ENCODE assay signal across 9 cellular contexts in the genomic region with DNA sequence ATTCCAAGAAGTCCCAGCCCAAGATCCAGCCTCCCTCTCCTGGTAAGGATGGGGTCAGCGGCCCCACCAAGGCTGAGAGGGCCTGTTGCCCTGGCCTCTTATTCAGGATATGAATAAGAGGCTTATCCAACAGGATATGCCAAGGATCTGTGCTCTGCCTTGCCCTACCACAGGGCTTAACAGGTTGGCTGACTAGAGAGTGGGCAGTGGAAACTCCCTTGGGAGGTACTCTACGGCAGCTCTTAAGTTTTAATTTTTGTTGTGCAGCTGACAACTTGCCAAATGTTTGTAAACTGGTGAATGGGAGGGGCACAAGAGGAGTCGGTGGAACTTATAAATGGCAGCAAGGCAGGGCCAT. TPM values are rescaled to one million over a fixed set of nuclear protein-coding genes. Genes with fewer than 3 reads are reported as not detected.
DNase-seq lines count a peak whose midpoint lies in the region; ATAC-seq, FAIRE-seq and TF ChIP-seq lines count a peak whose summit lies in the region.
"Had no signal": no experiment of that assay in that cellular context is flagged by ENCODE, and none has a peak within 500 bp of the region (broad histone marks: within the 10 kb centered on the region; RNA-seq: fewer than 3 reads in every experiment).

No MANE protein-coding gene starts in this region.

- no peak overlapping the region for H3K9ac ChIP-seq in kidney (ENCODE audit: low read length in 2 of 2)

- peak overlapping the region in 2 of 3 donors; percentile 39 to 52 for H3K27ac Mint-ChIP-seq in IgD-negative memory B cell
- peak overlapping the region; percentile 61 for H3K27ac Mint-ChIP-seq in activated T-helper 2 cell treated with anti-CD3 and anti-CD28 coated beads, Interferon-gamma antibody, Interleukin-2, Interleukin-4, amounts not matched to agents 10 μg/mL and 5 μg/mL and 100 μg/mL, durations not matched to agents 14 hours and 24 hours and 36 hours
- H3K27ac Mint-ChIP-seq in stimulated activated naive CD8-positive, alpha-beta T cell treated with anti-CD3 and anti-CD28 coated beads, Interleukin-15, amount 100 ng/mL, for 72 hours, result peak overlapping the region; percentile 84 to 95

- H3K36me3 Mint-ChIP-seq in IgD-negative memory B cell, result peaks cover 2% of the 10 kb centered on the region
- peaks cover 98% of the 10 kb centered on the region for H3K36me3 Mint-ChIP-seq in activated T-helper 2 cell treated with anti-CD3 and anti-CD28 coated beads, Interferon-gamma antibody, Interleukin-2, Interleukin-4, amounts not matched to agents 10 μg/mL and 5 μg/mL and 100 μg/mL, durations not matched to agents 14 hours and 24 hours and 36 hours (ENCODE audit: low read depth)

- no peak overlapping the region for H3K4me3 Mint-ChIP-seq in IgD-negative memory B cell
- H3K4me3 Mint-ChIP-seq in activated T-helper 2 cell treated with anti-CD3 and anti-CD28 coated beads, Interferon-gamma antibody, Interleukin-2, Interleukin-4, amounts not matched to agents 10 μg/mL and 5 μg/mL and 100 μg/mL, durations not matched to agents 14 hours and 24 hours and 36 hours (ENCODE audit: low read depth), result no peak overlapping the region
- no peak overlapping the region for H3K4me3 Mint-ChIP-seq in stimulated activated naive CD8-positive, alpha-beta T cell treated with anti-CD3 and anti-CD28 coated beads, Interleukin-15, amount 100 ng/mL, for 72 hours

- peak; percentile 2 for TF ChIP-seq CTCF in kidney (IDR thresholded peaks at IDR 0.05; ENCODE audit: borderline replicate concordance, extremely low read depth, insufficient read depth)

- no peak overlapping the region for H3K4me3 ChIP-seq in kidney (ENCODE audit: low read length in 2 of 2)

- peaks cover 69 to 83% of the 10 kb centered on the region in 2 donors for H3K36me3 ChIP-seq in kidney (ENCODE audit: control insufficient read depth in 1 of 2, insufficient read depth in 2 of 2, low read length in 2 of 2)

- H3K9me3 Mint-ChIP-seq in IgD-negative memory B cell, result no peaks in the 10 kb centered on the region
- H3K9me3 Mint-ChIP-seq in activated T-helper 2 cell treated with anti-CD3 and anti-CD28 coated beads, Interferon-gamma antibody, Interleukin-2, Interleukin-4, amounts not matched to agents 10 μg/mL and 5 μg/mL and 100 μg/mL, durations not matched to agents 14 hours and 24 hours and 36 hours, result no peaks in the 10 kb centered on the region
- no peaks in the 10 kb centered on the region for H3K9me3 Mint-ChIP-seq in stimulated activated naive CD8-positive, alpha-beta T cell treated with anti-CD3 and anti-CD28 coated beads, Interleukin-15, amount 100 ng/mL, for 72 hours

- H3K27ac ChIP-seq in kidney (ENCODE audit: low read depth in 2 of 2, low read length in 2 of 2), result peak overlapping the region in 1 of 2 donors; percentile 43

- peaks cover 18 to 24% of the 10 kb centered on the region in 2 donors for H3K4me1 ChIP-seq in kidney (ENCODE audit: control insufficient read depth in 1 of 2, insufficient read depth in 1 of 2, low read depth in 1 of 2, low read length in 2 of 2)

- no peak for FAIRE-seq in kidney (lab: Jason Lieb, UNC)
- no peak for FAIRE-seq in HTR-8/SVneo (lab: Jason Lieb, UNC)

- no peaks in the 10 kb centered on the region for H3K9me3 ChIP-seq in kidney (ENCODE audit: control insufficient read depth in 1 of 2, low read length in 2 of 2)

- no peak for DNase-seq in activated T-helper 2 cell treated with anti-CD3 and anti-CD28 coated beads, Interferon-gamma antibody, Interleukin-2, Interleukin-4, amounts not matched to agents 10 μg/mL and 5 μg/mL and 100 μg/mL, durations not matched to agents 14 hours and 24 hours and 36 hours (ENCODE audit: low spot score)
- DNase-seq in kidney, result no peak
- no peak for DNase-seq in stimulated activated naive CD8-positive, alpha-beta T cell treated with anti-CD3 and anti-CD28 coated beads, Interleukin-15, amount 100 ng/mL, for 72 hours
- no peak for DNase-seq in NCI-H2081 treated with DMSO at 0.1 percent for 48 hours (lab: John Stamatoyannopoulos, UW)
- DNase-seq in HTR-8/SVneo (ENCODE audit: insufficient read length, low spot score), result no peak
- no peak for DNase-seq in GM19238 (ENCODE audit: insufficient read length, low spot score)
- DNase-seq: KBM-7, posterior cingulate gyrus had no signal

- H3K4me1 Mint-ChIP-seq in IgD-negative memory B cell, result peaks cover 0 to 3% (median 0%) of the 10 kb centered on the region in 3 donors
- H3K4me1 Mint-ChIP-seq in activated T-helper 2 cell treated with anti-CD3 and anti-CD28 coated beads, Interferon-gamma antibody, Interleukin-2, Interleukin-4, amounts not matched to agents 10 μg/mL and 5 μg/mL and 100 μg/mL, durations not matched to agents 14 hours and 24 hours and 36 hours (ENCODE audit: low read depth), result peaks cover 33% of the 10 kb centered on the region
- H3K4me1 Mint-ChIP-seq in stimulated activated naive CD8-positive, alpha-beta T cell treated with anti-CD3 and anti-CD28 coated beads, Interleukin-15, amount 100 ng/mL, for 72 hours, result peaks cover 64% of the 10 kb centered on the region

- intact Hi-C loops in activated T-helper 2 cell treated with anti-CD3 and anti-CD28 coated beads, Interferon-gamma antibody, Interleukin-2, Interleukin-4, amounts not matched to agents 10 μg/mL and 5 μg/mL and 100 μg/mL, durations not matched to agents 14 hours and 24 hours and 36 hours (cut with micrococcal nuclease), result loop anchor here (2.0 kb wide), 1 partner anchor 16 kb away; a partner anchor contains a TSS
- intact Hi-C loops in kidney (cut with DNase I), result no loop called here

- peak; percentile 37 for ATAC-seq in stimulated activated naive CD8-positive, alpha-beta T cell treated with anti-CD3 and anti-CD28 coated beads, Interleukin-15, amount 100 ng/mL, for 72 hours

- no peaks in the 10 kb centered on the region for H3K27me3 Mint-ChIP-seq in IgD-negative memory B cell
- no peaks in the 10 kb centered on the region for H3K27me3 Mint-ChIP-seq in activated T-helper 2 cell treated with anti-CD3 and anti-CD28 coated beads, Interferon-gamma antibody, Interleukin-2, Interleukin-4, amounts not matched to agents 10 μg/mL and 5 μg/mL and 100 μg/mL, durations not matched to agents 14 hours and 24 hours and 36 hours (ENCODE audit: low read depth)
- H3K27me3 Mint-ChIP-seq in stimulated activated naive CD8-positive, alpha-beta T cell treated with anti-CD3 and anti-CD28 coated beads, Interleukin-15, amount 100 ng/mL, for 72 hours, result no peaks in the 10 kb centered on the region

RNA-seq across cellular contexts. Expression of a gene that starts 16.5 kb away (rescaled TPM):
- polyA plus RNA-seq in IgD-negative memory B cell (10.6 TPM), kidney (ENCODE audit: insufficient read depth, low read depth, low replicate concordance) (15.5 TPM)
- total RNA-seq in activated T-helper 2 cell treated with anti-CD3 and anti-CD28 coated beads, Interferon-gamma antibody, Interleukin-2, Interleukin-4, amounts not matched to agents 10 μg/mL and 5 μg/mL and 100 μg/mL, durations not matched to agents 14 hours and 24 hours and 36 hours, result 19.4 and 20.1 TPM in 2 replicates
- 13.8 TPM for total RNA-seq in kidney

RNA-seq across cellular contexts. Expression of a gene that starts 55.2 kb away (rescaled TPM):
- polyA plus RNA-seq in IgD-negative memory B cell (4.3 TPM), kidney (ENCODE audit: insufficient read depth, low read depth, low replicate concordance) (6.7 TPM)
- total RNA-seq in activated T-helper 2 cell treated with anti-CD3 and anti-CD28 coated beads, Interferon-gamma antibody, Interleukin-2, Interleukin-4, amounts not matched to agents 10 μg/mL and 5 μg/mL and 100 μg/mL, durations not matched to agents 14 hours and 24 hours and 36 hours, result 62.7 and 64.3 TPM in 2 replicates
- 15.6 TPM for total RNA-seq in kidney
